Comparison of ENCODE assay signal across 19 cellular contexts in the genomic region with DNA sequence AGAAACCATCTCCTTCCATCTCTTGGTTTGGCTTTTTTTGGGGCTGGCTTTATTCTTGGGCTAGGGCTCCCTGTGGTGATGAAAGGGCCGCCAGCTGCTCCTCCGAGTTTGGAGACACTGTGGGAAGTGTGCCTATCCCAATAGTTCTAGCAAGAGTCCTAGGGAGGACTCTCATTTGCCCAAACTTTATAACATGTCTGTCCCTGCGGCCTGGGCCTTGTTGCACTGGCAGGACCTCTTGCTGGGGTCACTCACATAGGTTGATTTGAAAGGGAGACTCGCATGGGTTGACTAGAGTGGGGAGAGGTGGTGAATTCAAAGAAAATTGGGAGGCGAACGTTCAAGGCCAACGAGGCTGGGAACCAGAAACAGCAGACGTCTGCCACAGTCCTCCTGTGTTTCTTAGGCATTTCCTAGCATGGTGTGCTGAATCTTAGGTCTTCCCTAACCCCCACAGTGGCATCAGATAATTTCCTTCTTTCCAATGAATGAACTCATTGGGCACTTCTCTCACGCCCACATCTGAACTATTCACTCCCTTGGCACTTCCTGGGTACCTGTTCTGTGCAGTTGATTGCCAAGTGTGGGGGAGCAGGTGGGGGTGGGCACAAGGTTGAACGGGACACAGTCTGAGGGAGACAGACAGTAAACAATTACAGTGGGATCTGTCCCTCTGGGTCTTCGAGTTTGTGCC. TPM values are rescaled to one million over a fixed set of nuclear protein-coding genes. Genes with fewer than 3 reads are reported as not detected.
DNase-seq lines count a peak whose midpoint lies in the region; ATAC-seq, FAIRE-seq and TF ChIP-seq lines count a peak whose summit lies in the region.
"Had no signal": no experiment of that assay in that cellular context is flagged by ENCODE, and none has a peak within 500 bp of the region (broad histone marks: within the 10 kb centered on the region; RNA-seq: fewer than 3 reads in every experiment).

No MANE protein-coding gene starts in this region.

- ATAC-seq in SK-N-SH treated with all-trans-retinoic acid at 6 μM for 48 hours = no peak; the same call in 2 of the 3 replicates
- no peak for ATAC-seq in body of pancreas
- ATAC-seq in activated CD4-positive, alpha-beta T cell treated with anti-CD3 and anti-CD28 coated beads for 36 hours = no peak
- ATAC-seq in GM19452 (IDR thresholded peaks at IDR 0.05; ENCODE audit: unreplicated experiment) = no peak

- no peaks in the 10 kb centered on the region for H3K4me1 Mint-ChIP-seq in activated CD4-positive, alpha-beta T cell treated with anti-CD3 and anti-CD28 coated beads for 36 hours
- H3K4me1 Mint-ChIP-seq: B cell had no signal

- H3K9ac ChIP-seq in SK-N-SH = no peak overlapping the region
- H3K9ac ChIP-seq in keratinocyte (ENCODE audit: control insufficient read depth, extremely low read depth, insufficient read depth, low read length) = no peak overlapping the region

- CTCF ChIA-PET in SK-N-SH (lab: Yijun Ruan, JAX) = no interaction called here
- CTCF ChIA-PET in activated CD4-positive, alpha-beta T cell treated with anti-CD3 and anti-CD28 coated beads for 36 hours (lab: Charles Lee) = no interaction called here

- no peaks in the 10 kb centered on the region for H3K9me3 Mint-ChIP-seq in activated CD4-positive, alpha-beta T cell treated with anti-CD3 and anti-CD28 coated beads for 36 hours (ENCODE audit: low read depth)
- H3K9me3 Mint-ChIP-seq: CD4-positive, alpha-beta T cell had no signal

- peak overlapping the region in 1 of 2 experiments; percentile 48; a peak in 1 of 4 replicates for H3K27ac ChIP-seq in SK-N-SH (ENCODE audit: low read depth in 2 of 2, low read length in 1 of 2)
- peak overlapping the region; percentile 45 to 88 (median 76) for H3K27ac ChIP-seq in body of pancreas
- no peak overlapping the region for H3K27ac ChIP-seq in keratinocyte (ENCODE audit: control insufficient read depth, insufficient read depth, low read length)
- H3K27ac ChIP-seq: 22Rv1 had no signal

- no peak for TF ChIP-seq CTCF in SK-N-SH (IDR thresholded peaks at IDR 0.05)
- no peak for TF ChIP-seq CTCF in body of pancreas (IDR thresholded peaks at IDR 0.05)
- no peak for TF ChIP-seq CTCF in keratinocyte (optimal IDR thresholded peaks at IDR 0.05 in 1 of 3, IDR thresholded peaks at IDR 0.05 in 1 of 3, conservative IDR thresholded peaks at IDR 0.05 in 1 of 3; ENCODE audit: extremely low read depth in 1 of 3, insufficient read depth in 2 of 3, low read length in 3 of 3)

- no peaks in the 10 kb centered on the region for H3K27me3 ChIP-seq in SK-N-SH (ENCODE audit: insufficient read depth)
- no peaks in the 10 kb centered on the region for H3K27me3 ChIP-seq in body of pancreas
- H3K27me3 ChIP-seq in keratinocyte (ENCODE audit: control insufficient read depth, extremely low read depth, insufficient read depth, low read length) = no peaks in the 10 kb centered on the region

- H3K4me1 ChIP-seq in SK-N-SH (ENCODE audit: control insufficient read depth in 1 of 2, insufficient read depth in 2 of 2, low read depth in 1 of 2, low read length in 1 of 2) = peaks cover 4 to 14% of the 10 kb centered on the region in 2 experiments; a peak in 1 of 4 replicates
- H3K4me1 ChIP-seq in body of pancreas = peaks cover 22% of the 10 kb centered on the region
- H3K4me1 ChIP-seq in keratinocyte (ENCODE audit: control insufficient read depth, extremely low read depth, insufficient read depth, low read length) = peaks cover 14% of the 10 kb centered on the region

- H3K27ac Mint-ChIP-seq in activated CD4-positive, alpha-beta T cell treated with anti-CD3 and anti-CD28 coated beads for 36 hours = no peak overlapping the region
- H3K27ac Mint-ChIP-seq: B cell; CD4-positive, alpha-beta T cell had no signal

- WGBS in SK-N-SH (ENCODE audit: low lambda C conversion rate) = 81% methylated on average over 11 of the region's 11 CpGs
- WGBS in body of pancreas, 2 donors = 53 to 54% methylated on average over 10 to 11 of the region's 11 CpGs

- H3K79me2 ChIP-seq in SK-N-SH (ENCODE audit: insufficient read depth) (no peaks in the 10 kb centered on the region), keratinocyte (ENCODE audit: control insufficient read depth, insufficient read depth, low read length) (no peaks in the 10 kb centered on the region)

- POLR2A ChIA-PET in SK-N-SH (lab: Yijun Ruan, JAX) = no interaction called here
- POLR2A ChIA-PET in activated CD4-positive, alpha-beta T cell treated with anti-CD3 and anti-CD28 coated beads for 36 hours (lab: Charles Lee) = no interaction called here

- no peak overlapping the region for H3K4me3 Mint-ChIP-seq in activated CD4-positive, alpha-beta T cell treated with anti-CD3 and anti-CD28 coated beads for 36 hours
- H3K4me3 Mint-ChIP-seq: B cell; CD4-positive, alpha-beta T cell had no signal

- H3K27me3 Mint-ChIP-seq in activated CD4-positive, alpha-beta T cell treated with anti-CD3 and anti-CD28 coated beads for 36 hours = no peaks in the 10 kb centered on the region
- H3K27me3 Mint-ChIP-seq: B cell; CD4-positive, alpha-beta T cell had no signal

- no peaks in the 10 kb centered on the region for H4K20me1 ChIP-seq in SK-N-SH (ENCODE audit: insufficient read depth)
- no peaks in the 10 kb centered on the region for H4K20me1 ChIP-seq in keratinocyte (ENCODE audit: control insufficient read depth, extremely low read depth, insufficient read depth, low read length)

- TF ChIP-seq POLR2A in body of pancreas (IDR thresholded peaks at IDR 0.05) = no peak

- no peaks in the 10 kb centered on the region for H3K9me2 ChIP-seq in SK-N-SH

- intact Hi-C loops in body of pancreas (cut with DNase I) (no loop called here), posterior vena cava (cut with DNase I) (loop anchor here (10.0 kb wide), 2 partner anchors 55 to 175 kb away; partner anchors contain the start of gene RNU4ATAC (in 2 of the 2))
- intact Hi-C loops in activated CD4-positive, alpha-beta T cell treated with anti-CD3 and anti-CD28 coated beads for 36 hours (cut with DNase I, micrococcal nuclease) = no loop called here

- no peaks in the 10 kb centered on the region for H3K36me3 Mint-ChIP-seq in activated CD4-positive, alpha-beta T cell treated with anti-CD3 and anti-CD28 coated beads for 36 hours (ENCODE audit: low read depth)

- H2AFZ ChIP-seq in SK-N-SH (ENCODE audit: low read depth) = no peak overlapping the region
- H2AFZ ChIP-seq in keratinocyte (ENCODE audit: control insufficient read depth, low read length) = no peak overlapping the region

- H3K9me1 ChIP-seq in keratinocyte (ENCODE audit: control insufficient read depth, extremely low read depth, insufficient read depth, low read length) = no peaks in the 10 kb centered on the region

- H3K4me3 ChIP-seq in SK-N-SH (ENCODE audit: low read depth in 2 of 2, low read length in 1 of 2) (no peak overlapping the region), body of pancreas (no peak overlapping the region), keratinocyte (ENCODE audit: control insufficient read depth in 2 of 3, extremely low read depth in 1 of 3, insufficient read depth in 2 of 3, low read depth in 1 of 3, low read length in 3 of 3) (no peak overlapping the region)

- no peaks in the 10 kb centered on the region for H3K9me3 ChIP-seq in SK-N-SH
- no peaks in the 10 kb centered on the region for H3K9me3 ChIP-seq in body of pancreas
- no peaks in the 10 kb centered on the region for H3K9me3 ChIP-seq in keratinocyte (ENCODE audit: control insufficient read depth, low read depth, low read length)

- TF ChIP-seq EP300 in SK-N-SH (IDR thresholded peaks at IDR 0.05; ENCODE audit: borderline replicate concordance in 1 of 2, low read depth in 1 of 2, low read length in 1 of 2) = no peak

- no peak for DNase-seq in SK-N-SH
- DNase-seq in body of pancreas = peak in 1 of 4 donors; percentile 17
- DNase-seq in keratinocyte (ENCODE audit: low read depth, low spot score) = no peak
- DNase-seq in posterior vena cava (ENCODE audit: low spot score) = peak; percentile 65
- no peak for DNase-seq in activated CD4-positive, alpha-beta T cell treated with anti-CD3 and anti-CD28 coated beads for 36 hours
- DNase-seq in RPMI8226 = no peak
- DNase-seq: CD4-positive, alpha-beta T cell; DMS53; Kasumi-1; NCI-H1105; NCI-H1694; NCI-H2107; NCI-H2227 treated with DMSO at 0.1 percent for 48 hours; NCI-H524 had no signal

- no peak for FAIRE-seq in keratinocyte (lab: Jason Lieb, UNC)
- FAIRE-seq: H54 had no signal

- H3F3A ChIP-seq in SK-N-SH (replicated peaks; ENCODE audit: insufficient read depth) = peaks cover 8% of the 10 kb centered on the region

- H3K36me3 ChIP-seq in SK-N-SH (replicated peaks in 1 of 2; ENCODE audit: control insufficient read depth in 1 of 2, insufficient read depth in 2 of 2, low read length in 1 of 2) = no peaks in the 10 kb centered on the region
- H3K36me3 ChIP-seq in body of pancreas (replicated peaks in 1 of 2; ENCODE audit: insufficient read depth in 1 of 2, low read depth in 2 of 2) = no peaks in the 10 kb centered on the region
- no peaks in the 10 kb centered on the region for H3K36me3 ChIP-seq in keratinocyte (ENCODE audit: control insufficient read depth in 2 of 2, extremely low read depth in 1 of 2, insufficient read depth in 2 of 2, low read length in 2 of 2)

- TF ChIP-seq RAD21 in SK-N-SH (IDR thresholded peaks at IDR 0.05; ENCODE audit: low read length) = no peak

- H3K4me2 ChIP-seq in SK-N-SH = peak overlapping the region; percentile 70
- H3K4me2 ChIP-seq in keratinocyte (ENCODE audit: control insufficient read depth, extremely low read depth, insufficient read depth, low read depth, low read length) = peak overlapping the region; percentile 14

- dilution Hi-C loops in keratinocyte (cut with MboI; ENCODE audit: extremely low pct_ligation_motif_present, low sequenced_read_pairs) = no loop called here

RNA-seq across cellular contexts. Expression of gene NIFK, which starts 26.8 kb away (rescaled TPM):
- polyA plus RNA-seq in SK-N-SH (2012; rRNA removed) = 17.0 and 22.8 TPM in 2 replicates
- polyA plus RNA-seq in SK-N-SH (2012; cell fraction: cytosol; rRNA removed) = 27.2 and 43.1 TPM in 2 replicates
- 15.2 and 23.2 TPM in 2 replicates for polyA plus RNA-seq in SK-N-SH (2012; cell fraction: nucleus; rRNA removed)
- total RNA-seq in body of pancreas = 10 to 100 TPM; 20.8 to 26.4 TPM
- polyA plus RNA-seq in keratinocyte = 34.8 to 60.4 TPM (median 39.4 TPM) in 3 replicates
- 170 TPM for polyA plus RNA-seq in keratinocyte (2011; ENCODE audit: low read depth)
- 38.8 and 56.4 TPM in 2 replicates for polyA plus RNA-seq in keratinocyte (2011; cell fraction: cytosol; rRNA removed)
- polyA plus RNA-seq in keratinocyte (2011; cell fraction: nucleus; rRNA removed) = 30.4 and 46.2 TPM in 2 replicates
- 69.5 and 73.0 TPM in 2 replicates for polyA plus RNA-seq in keratinocyte (2012; ENCODE audit: low replicate concordance)
- polyA minus RNA-seq in keratinocyte = 2.9 to 21.7 TPM (median 15.1 TPM) in 3 replicates
- polyA minus RNA-seq in keratinocyte (2011; cell fraction: cytosol; rRNA and poly(A)+ RNA removed) = 19.6 TPM
- polyA minus RNA-seq in keratinocyte (2011; cell fraction: nucleus; rRNA and poly(A)+ RNA removed) = 9.9 and 15.2 TPM in 2 replicates
- 10 to 100 TPM; 32.1 to 45.8 TPM for total RNA-seq in posterior vena cava
- total RNA-seq in activated CD4-positive, alpha-beta T cell treated with anti-CD3 and anti-CD28 coated beads for 36 hours = 100 to 1,000 TPM; 148 to 213 TPM

RNA-seq across cellular contexts. Expression of gene TSN, which starts 45.5 kb away (rescaled TPM):
- 26.1 and 35.1 TPM in 2 replicates for polyA plus RNA-seq in SK-N-SH (2012; rRNA removed)
- 36.5 and 40.7 TPM in 2 replicates for polyA plus RNA-seq in SK-N-SH (2012; cell fraction: cytosol; rRNA removed)
- polyA plus RNA-seq in SK-N-SH (2012; cell fraction: nucleus; rRNA removed) = 12.2 and 16.9 TPM in 2 replicates
- total RNA-seq in body of pancreas = 10 to 100 TPM; 18.2 to 20.8 TPM
- polyA plus RNA-seq in keratinocyte = 45.0 to 78.4 TPM (median 53.2 TPM) in 3 replicates
- polyA plus RNA-seq in keratinocyte (2011; ENCODE audit: low read depth) = 23.3 TPM
- 44.4 and 63.6 TPM in 2 replicates for polyA plus RNA-seq in keratinocyte (2011; cell fraction: cytosol; rRNA removed)
- polyA plus RNA-seq in keratinocyte (2011; cell fraction: nucleus; rRNA removed) = 40.4 and 47.5 TPM in 2 replicates
- 34.4 and 40.6 TPM in 2 replicates for polyA plus RNA-seq in keratinocyte (2012; ENCODE audit: low replicate concordance)
- polyA minus RNA-seq in keratinocyte = 36.6 to 52.0 TPM (median 51.4 TPM) in 3 replicates
- 35.3 TPM for polyA minus RNA-seq in keratinocyte (2011; cell fraction: cytosol; rRNA and poly(A)+ RNA removed)
- polyA minus RNA-seq in keratinocyte (2011; cell fraction: nucleus; rRNA and poly(A)+ RNA removed) = 19.1 and 28.1 TPM in 2 replicates
- total RNA-seq in posterior vena cava = 10 to 100 TPM; 43.8 to 49.5 TPM
- 10 to 100 TPM; 44.0 to 71.2 TPM for total RNA-seq in activated CD4-positive, alpha-beta T cell treated with anti-CD3 and anti-CD28 coated beads for 36 hours

Comparison
In these comparisons a context has a peak if more than half of its experiments do, and no peak if none do; other contexts are left out.
1. intact Hi-C loops: an anchor here in posterior vena cava (10.0 kb wide); none called in body of pancreas and activated CD4-positive, alpha-beta T cell treated with anti-CD3 and anti-CD28 coated beads for 36 hours.